Comparison of ENCODE assay signal across 23 cellular contexts in genomic region chr16:58451263-58451662, GRCh38. TPM values are rescaled to one million over a fixed set of nuclear protein-coding genes. Genes with fewer than 3 reads are reported as not detected.
DNase-seq lines count a peak whose midpoint lies in the region; ATAC-seq and TF ChIP-seq lines count a peak whose summit lies in the region.
"Had no signal": no experiment of that assay in that cellular context is flagged by ENCODE, and none has a peak within 500 bp of the region (broad histone marks: within the 10 kb centered on the region; RNA-seq: fewer than 3 reads in every experiment).

No MANE protein-coding gene starts in this region.

- H3K9ac ChIP-seq in BLaER1 treated with 17β-estradiol and CSF1 and Interleukin-3, amounts not matched to agents 10 nM and 100 nM: no peak overlapping the region

- H3K27ac ChIP-seq in BLaER1 treated with 17β-estradiol and CSF1 and Interleukin-3, amounts not matched to agents 10 nM and 100 nM: peak overlapping the region in 3 of 11 experiments; percentile 1 to 62 (median 54); a peak in 1 of 22 replicates
- H3K27ac ChIP-seq in spleen (no peak overlapping the region), gastrocnemius medialis (no peak overlapping the region), SJCRH30 (no peak overlapping the region)
- H3K27ac ChIP-seq: esophagus muscularis mucosa, gastroesophageal sphincter, lower lobe of right lung, prostate gland had no signal

- H3K4me2 ChIP-seq in BLaER1 treated with 17β-estradiol and CSF1 and Interleukin-3, amounts not matched to agents 10 nM and 100 nM: peak overlapping the region in 7 of 11 experiments; percentile 70 to 87 (median 77); a peak in 11 of 22 replicates

- in situ Hi-C loops in gastrocnemius medialis (cut with MboI; ENCODE audit: low sequenced_read_pairs in 4 of 4): no loop called here

- H3K36me3 ChIP-seq in BLaER1 treated with 17β-estradiol and CSF1 and Interleukin-3, amounts not matched to agents 10 nM and 100 nM: no peaks in the 10 kb centered on the region
- no peaks in the 10 kb centered on the region for H3K36me3 ChIP-seq in spleen
- no peaks in the 10 kb centered on the region for H3K36me3 ChIP-seq in gastrocnemius medialis
- no peaks in the 10 kb centered on the region for H3K36me3 ChIP-seq in SJCRH30
- H3K36me3 ChIP-seq: esophagus muscularis mucosa, gastroesophageal sphincter, lower lobe of right lung, prostate gland had no signal

- peaks cover 13% of the 10 kb centered on the region for H3K27me3 Mint-ChIP-seq in T-helper 2 cell treated with Interferon-gamma antibody and Interleukin-4, amounts not matched to agents 5 μg/mL and 100 μg/mL, for 36 hours (ENCODE audit: low read depth)

- H3K4me3 Mint-ChIP-seq in T-helper 2 cell treated with Interferon-gamma antibody and Interleukin-4, amounts not matched to agents 5 μg/mL and 100 μg/mL, for 36 hours: no peak overlapping the region
- H3K4me3 Mint-ChIP-seq: brain; CD4-positive, alpha-beta memory T cell; effector memory CD8-positive, alpha-beta T cell; stimulated activated effector memory CD8-positive, alpha-beta T cell treated with anti-CD3 and anti-CD28 coated beads, Interleukin-12 subunit alpha, Interleukin-12 subunit beta, amount 100 ng/mL, for 72 hours had no signal

- WGBS in spleen, 5 donors: 78 to 91% (median 85%) methylated on average over 2 of the region's 2 CpGs

- peaks cover 3% of the 10 kb centered on the region for H3K4me1 Mint-ChIP-seq in T-helper 2 cell treated with Interferon-gamma antibody and Interleukin-4, amounts not matched to agents 5 μg/mL and 100 μg/mL, for 36 hours (ENCODE audit: low read depth)
- H3K4me1 Mint-ChIP-seq: CD4-positive, alpha-beta memory T cell had no signal

- TF ChIP-seq POLR2A in spleen (IDR thresholded peaks at IDR 0.05) (no peak), gastrocnemius medialis (IDR thresholded peaks at IDR 0.05) (no peak)

- no peaks in the 10 kb centered on the region; a peak in 1 of 22 replicates for H4K20me1 ChIP-seq in BLaER1 treated with 17β-estradiol and CSF1 and Interleukin-3, amounts not matched to agents 10 nM and 100 nM

- H3K36me3 Mint-ChIP-seq in T-helper 2 cell treated with Interferon-gamma antibody and Interleukin-4, amounts not matched to agents 5 μg/mL and 100 μg/mL, for 36 hours (ENCODE audit: low read depth): no peaks in the 10 kb centered on the region
- H3K36me3 Mint-ChIP-seq: brain; CD4-positive, alpha-beta memory T cell; stimulated activated effector memory CD8-positive, alpha-beta T cell treated with anti-CD3 and anti-CD28 coated beads, Interleukin-12 subunit alpha, Interleukin-12 subunit beta, amount 100 ng/mL, for 72 hours had no signal

- DNase-seq in left ventricle myocardium superior (peak; percentile 45), spleen (peak; percentile 33), gastrocnemius medialis (no peak), SJCRH30 (no peak)
- DNase-seq in T-helper 2 cell treated with Interferon-gamma antibody and Interleukin-4, amounts not matched to agents 5 μg/mL and 100 μg/mL, for 36 hours (ENCODE audit: low spot score): no peak
- DNase-seq: activated CD4-positive, alpha-beta T cell treated with anti-CD3 and anti-CD28 coated beads for 4 hours; activated CD8-positive, alpha-beta memory T cell treated with anti-CD3 and anti-CD28 coated beads for 24 hours; activated T-cell treated with anti-CD3 and anti-CD28 coated beads, Interleukin-2, amount 50 U/mL, for 1 hour; CD4-positive, alpha-beta memory T cell; effector memory CD8-positive, alpha-beta T cell; lower lobe of right lung; NCI-H1105 treated with DMSO at 0.1 percent for 48 hours; NCI-H2107; NCI-H524 treated with DMSO at 0.1 percent for 48 hours; small intestine; stimulated activated CD4-positive, alpha-beta T cell treated with anti-CD3 and anti-CD28 coated beads, Interleukin-2, amount 100 ng/mL, for 24 hours had no signal

- H3K4me1 ChIP-seq in BLaER1 treated with 17β-estradiol and CSF1 and Interleukin-3, amounts not matched to agents 10 nM and 100 nM: peaks cover 7 to 42% (median 32%) of the 10 kb centered on the region in 10 experiments; a peak in 18 of 20 replicates
- H3K4me1 ChIP-seq in spleen (peaks cover 0 to 19% (median 2%) of the 10 kb centered on the region in 6 donors), gastrocnemius medialis (no peaks in the 10 kb centered on the region), SJCRH30 (no peaks in the 10 kb centered on the region)
- H3K4me1 ChIP-seq: gastroesophageal sphincter, lower lobe of right lung, prostate gland had no signal

- ATAC-seq in SK-N-SH treated with all-trans-retinoic acid at 6 μM for 48 hours (peak; percentile 37), left ventricle myocardium superior (peak; percentile 90), gastrocnemius medialis (no peak)
- ATAC-seq: effector memory CD8-positive, alpha-beta T cell; gastroesophageal sphincter; lower lobe of right lung; stimulated activated effector memory CD8-positive, alpha-beta T cell treated with anti-CD3 and anti-CD28 coated beads, Interleukin-12 subunit alpha, Interleukin-12 subunit beta, amount 100 ng/mL, for 72 hours had no signal

- no peak overlapping the region for H3K4me3 ChIP-seq in BLaER1 treated with 17β-estradiol and CSF1 and Interleukin-3, amounts not matched to agents 10 nM and 100 nM
- H3K4me3 ChIP-seq in spleen (no peak overlapping the region), gastrocnemius medialis (no peak overlapping the region), SJCRH30 (no peak overlapping the region)
- H3K4me3 ChIP-seq: esophagus muscularis mucosa, gastroesophageal sphincter, lower lobe of right lung, prostate gland had no signal

- H3K27ac Mint-ChIP-seq in T-helper 2 cell treated with Interferon-gamma antibody and Interleukin-4, amounts not matched to agents 5 μg/mL and 100 μg/mL, for 36 hours: no peak overlapping the region
- H3K27ac Mint-ChIP-seq: CD4-positive, alpha-beta memory T cell; effector memory CD8-positive, alpha-beta T cell; stimulated activated effector memory CD8-positive, alpha-beta T cell treated with anti-CD3 and anti-CD28 coated beads, Interleukin-12 subunit alpha, Interleukin-12 subunit beta, amount 100 ng/mL, for 72 hours had no signal

- TF ChIP-seq CTCF in spleen (IDR thresholded peaks at IDR 0.05 in 8 of 11, conservative IDR thresholded peaks at IDR 0.05 in 3 of 11) (no peak), gastrocnemius medialis (IDR thresholded peaks at IDR 0.05 in 4 of 5, conservative IDR thresholded peaks at IDR 0.05 in 1 of 5) (no peak)

- no peaks in the 10 kb centered on the region for H3K27me3 ChIP-seq in BLaER1 treated with 17β-estradiol and CSF1 and Interleukin-3, amounts not matched to agents 10 nM and 100 nM
- H3K27me3 ChIP-seq in spleen (replicated peaks in 1 of 7) (peaks cover 0 to 10% (median 0%) of the 10 kb centered on the region in 7 donors), gastrocnemius medialis (no peaks in the 10 kb centered on the region), SJCRH30 (peaks cover 6% of the 10 kb centered on the region; the same call in 1 of the 2 replicates)

- H3K9me3 Mint-ChIP-seq in T-helper 2 cell treated with Interferon-gamma antibody and Interleukin-4, amounts not matched to agents 5 μg/mL and 100 μg/mL, for 36 hours: no peaks in the 10 kb centered on the region
- H3K9me3 Mint-ChIP-seq: CD4-positive, alpha-beta memory T cell; effector memory CD8-positive, alpha-beta T cell; stimulated activated effector memory CD8-positive, alpha-beta T cell treated with anti-CD3 and anti-CD28 coated beads, Interleukin-12 subunit alpha, Interleukin-12 subunit beta, amount 100 ng/mL, for 72 hours had no signal

- H3K9me3 ChIP-seq in BLaER1 treated with 17β-estradiol and CSF1 and Interleukin-3, amounts not matched to agents 10 nM and 100 nM (replicated peaks in 1 of 11): no peaks in the 10 kb centered on the region
- no peaks in the 10 kb centered on the region for H3K9me3 ChIP-seq in spleen
- no peaks in the 10 kb centered on the region for H3K9me3 ChIP-seq in gastrocnemius medialis
- no peaks in the 10 kb centered on the region for H3K9me3 ChIP-seq in SJCRH30 (replicated peaks)
- H3K9me3 ChIP-seq: esophagus muscularis mucosa, gastroesophageal sphincter, lower lobe of right lung, prostate gland had no signal

- intact Hi-C loops in left ventricle myocardium superior (cut with micrococcal nuclease) (no loop called here), spleen (cut with DNase I; ENCODE audit: low total_unique reads) (no loop called here), gastrocnemius medialis (cut with DNase I; ENCODE audit: low total_unique reads) (no loop called here)

TF ChIP-seq in SK-N-SH treated with all-trans-retinoic acid at 6 μM for 48 hours, 23 proteins besides CTCF, POLR2A, EP300 and RAD21:
- TF ChIP-seq BACH2 (CRISPR knock-in tag; IDR thresholded peaks at IDR 0.05; ENCODE audit: borderline replicate concordance): no peak

RNA-seq across cellular contexts. Expression of gene NDRG4, which starts 48.7 kb away (rescaled TPM):
- total RNA-seq in left ventricle myocardium superior (580 TPM), spleen (100 to 1,000 TPM in 1 of 7 donors, 10 to 100 TPM in 6; 22.3 to 115 (median 70.2) TPM), gastrocnemius medialis (10 to 100 TPM in 2 of 4 donors, 1 to 10 TPM in 2; 2.0 to 13.3 (median 6.5) TPM)
- 10 to 100 TPM in 1 of 3 donors, 1 to 10 TPM in 2; 9.4 to 31.3 (median 9.6) TPM for polyA plus RNA-seq in spleen
- 8.7 and 9.0 TPM in 2 replicates for total RNA-seq in SJCRH30 (2014; rRNA removed; shearing (Covaris generic))

RNA-seq across cellular contexts. Expression of gene GINS3, which starts 59.0 kb away (rescaled TPM):
- total RNA-seq in left ventricle myocardium superior: 6.5 TPM
- total RNA-seq in spleen: 1 to 10 TPM; 5.3 to 9.4 (median 7.2) TPM
- polyA plus RNA-seq in spleen: 1 to 10 TPM; 3.3 to 6.7 (median 5.9) TPM
- 1 to 10 TPM in 2 of 4 donors, under 1 TPM in 2; 0.55 to 3.3 (median 1.0) TPM for total RNA-seq in gastrocnemius medialis
- total RNA-seq in SJCRH30 (2014; rRNA removed; shearing (Covaris generic)): 41.8 and 46.4 TPM in 2 replicates

Comparison
In these comparisons a context has a peak if more than half of its experiments do, and no peak if none do; other contexts are left out.
1. ATAC-seq: peak in SK-N-SH treated with all-trans-retinoic acid at 6 μM for 48 hours (single experiment) and left ventricle myocardium superior (single experiment); none in gastrocnemius medialis (0 of 2).
2. DNase-seq: peak in left ventricle myocardium superior (single experiment) and spleen (single experiment); none in gastrocnemius medialis (0 of 2), T-helper 2 cell treated with Interferon-gamma antibody and Interleukin-4, amounts not matched to agents 5 μg/mL and 100 μg/mL, for 36 hours (single experiment) and SJCRH30 (0 of 2).